ENCODE assay signal across 24 cellular contexts in the genomic region with DNA sequence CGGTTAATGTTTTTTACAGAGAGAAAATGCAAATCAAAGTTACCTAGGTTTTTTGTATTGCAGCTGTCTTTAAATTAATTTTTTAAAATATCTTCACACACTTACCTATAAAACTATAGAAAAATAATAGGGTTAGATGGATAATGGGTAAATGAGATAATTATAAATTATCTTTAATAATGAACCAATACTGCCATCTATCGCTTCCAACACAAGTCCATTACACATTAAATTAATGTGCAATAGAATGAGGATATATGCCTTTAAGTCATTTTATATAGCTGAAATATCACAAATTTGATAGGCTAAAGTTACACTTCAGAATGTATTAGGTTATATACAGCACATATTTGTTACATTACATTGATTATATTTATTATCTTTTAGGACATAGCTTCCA.
DNase-seq lines count a peak whose midpoint lies in the region; ATAC-seq, FAIRE-seq and TF ChIP-seq lines count a peak whose summit lies in the region.
"Had no signal": no experiment of that assay in that cellular context is flagged by ENCODE, and none has a peak within 500 bp of the region (broad histone marks: within the 10 kb centered on the region; RNA-seq: fewer than 3 reads in every experiment).

No MANE protein-coding gene starts in this region.

- intact Hi-C loops in activated CD4-positive, alpha-beta T cell treated with anti-CD3 and anti-CD28 coated beads, Interleukin-2, amount 10 ng/mL, durations not matched to agents 24 days and 14 days (cut with micrococcal nuclease): no loop called here

- H3K4me1 ChIP-seq in OCI-LY3 (ENCODE audit: low read length): no peaks in the 10 kb centered on the region

- H3K4me3 ChIP-seq in OCI-LY3 (ENCODE audit: low read length): no peak overlapping the region
- H3K4me3 ChIP-seq: MG63, SK-N-MC had no signal

- H3K4me3 Mint-ChIP-seq in chondrocyte (ENCODE audit: unreplicated experiment): no peak overlapping the region
- no peak overlapping the region for H3K4me3 Mint-ChIP-seq in natural killer cell treated with Interleukin-12 subunit alpha and Interleukin-12 subunit beta and Interleukin-15 and Interleukin-18, amount 100 ng/mL, for 72 hours
- no peak overlapping the region for H3K4me3 Mint-ChIP-seq in activated CD4-positive, alpha-beta T cell treated with anti-CD3 and anti-CD28 coated beads, Interleukin-2, amount 10 ng/mL, durations not matched to agents 24 days and 14 days
- H3K4me3 Mint-ChIP-seq: CD8-positive, alpha-beta memory T cell; T-cell had no signal

- no peak overlapping the region for H2AFZ ChIP-seq in OCI-LY3 (ENCODE audit: low read depth, low read length)

- H3K27me3 ChIP-seq in OCI-LY3 (ENCODE audit: low read depth, low read length): no peaks in the 10 kb centered on the region
- H3K27me3 ChIP-seq: MG63 had no signal

- TF ChIP-seq CTCF in C4-2B (conservative IDR thresholded peaks at IDR 0.05): peak; percentile 56
- peak; percentile 29; the same call in 1 of the 2 replicates for TF ChIP-seq CTCF in OCI-LY3 (IDR thresholded peaks at IDR 0.05; ENCODE audit: low read depth, low read length)
- peak; percentile 65 for TF ChIP-seq CTCF in chondrocyte (IDR thresholded peaks at IDR 0.05)

- H3K4me1 Mint-ChIP-seq in chondrocyte (ENCODE audit: low read depth): no peaks in the 10 kb centered on the region
- H3K4me1 Mint-ChIP-seq in natural killer cell treated with Interleukin-12 subunit alpha and Interleukin-12 subunit beta and Interleukin-15 and Interleukin-18, amount 100 ng/mL, for 72 hours (ENCODE audit: low read depth in 2 of 2): no peaks in the 10 kb centered on the region
- no peaks in the 10 kb centered on the region for H3K4me1 Mint-ChIP-seq in activated CD4-positive, alpha-beta T cell treated with anti-CD3 and anti-CD28 coated beads, Interleukin-2, amount 10 ng/mL, durations not matched to agents 24 days and 14 days
- H3K4me1 Mint-ChIP-seq: CD8-positive, alpha-beta memory T cell; T-cell had no signal

- no peaks in the 10 kb centered on the region for H3K36me3 Mint-ChIP-seq in chondrocyte (ENCODE audit: low read depth)
- no peaks in the 10 kb centered on the region for H3K36me3 Mint-ChIP-seq in natural killer cell treated with Interleukin-12 subunit alpha and Interleukin-12 subunit beta and Interleukin-15 and Interleukin-18, amount 100 ng/mL, for 72 hours
- H3K36me3 Mint-ChIP-seq in activated CD4-positive, alpha-beta T cell treated with anti-CD3 and anti-CD28 coated beads, Interleukin-2, amount 10 ng/mL, durations not matched to agents 24 days and 14 days (ENCODE audit: low read depth): no peaks in the 10 kb centered on the region
- H3K36me3 Mint-ChIP-seq: CD8-positive, alpha-beta memory T cell; T-cell had no signal

- peaks cover 9% of the 10 kb centered on the region for H3K9me3 Mint-ChIP-seq in chondrocyte (ENCODE audit: low read depth)
- H3K9me3 Mint-ChIP-seq in natural killer cell treated with Interleukin-12 subunit alpha and Interleukin-12 subunit beta and Interleukin-15 and Interleukin-18, amount 100 ng/mL, for 72 hours: peaks cover 3% of the 10 kb centered on the region
- H3K9me3 Mint-ChIP-seq in activated CD4-positive, alpha-beta T cell treated with anti-CD3 and anti-CD28 coated beads, Interleukin-2, amount 10 ng/mL, durations not matched to agents 24 days and 14 days: no peaks in the 10 kb centered on the region

- H3K9ac ChIP-seq in OCI-LY3 (ENCODE audit: low read length): no peak overlapping the region
- H3K9ac ChIP-seq: KMS-11 had no signal

- H3K27ac ChIP-seq in C4-2B: no peak overlapping the region
- no peak overlapping the region for H3K27ac ChIP-seq in OCI-LY3 (ENCODE audit: low read length)
- H3K27ac ChIP-seq: KMS-11, SK-N-MC had no signal

- no peaks in the 10 kb centered on the region for H3K79me2 ChIP-seq in OCI-LY3 (ENCODE audit: low read length)

- H3K36me3 ChIP-seq in OCI-LY3 (replicated peaks; ENCODE audit: low read depth, low read length): no peaks in the 10 kb centered on the region
- H3K36me3 ChIP-seq: MG63 had no signal

- no peak for ATAC-seq in natural killer cell treated with Interleukin-12 subunit alpha and Interleukin-12 subunit beta and Interleukin-15 and Interleukin-18, amount 100 ng/mL, for 72 hours
- ATAC-seq: T-cell had no signal

- peak overlapping the region; percentile 30; the same call in 1 of the 2 replicates for H3K4me2 ChIP-seq in OCI-LY3 (ENCODE audit: low read length)
- H3K4me2 ChIP-seq: KMS-11 had no signal

- no peaks in the 10 kb centered on the region for H3K9me3 ChIP-seq in OCI-LY3 (ENCODE audit: insufficient read depth, low read length)
- H3K9me3 ChIP-seq: MG63 had no signal

- no peaks in the 10 kb centered on the region for H3K27me3 Mint-ChIP-seq in chondrocyte (ENCODE audit: low read depth)
- no peaks in the 10 kb centered on the region for H3K27me3 Mint-ChIP-seq in natural killer cell treated with Interleukin-12 subunit alpha and Interleukin-12 subunit beta and Interleukin-15 and Interleukin-18, amount 100 ng/mL, for 72 hours
- H3K27me3 Mint-ChIP-seq in activated CD4-positive, alpha-beta T cell treated with anti-CD3 and anti-CD28 coated beads, Interleukin-2, amount 10 ng/mL, durations not matched to agents 24 days and 14 days: no peaks in the 10 kb centered on the region
- H3K27me3 Mint-ChIP-seq: CD8-positive, alpha-beta memory T cell; T-cell had no signal

- H3K27ac Mint-ChIP-seq in chondrocyte (ENCODE audit: unreplicated experiment): no peak overlapping the region
- no peak overlapping the region for H3K27ac Mint-ChIP-seq in natural killer cell treated with Interleukin-12 subunit alpha and Interleukin-12 subunit beta and Interleukin-15 and Interleukin-18, amount 100 ng/mL, for 72 hours
- no peak overlapping the region for H3K27ac Mint-ChIP-seq in activated CD4-positive, alpha-beta T cell treated with anti-CD3 and anti-CD28 coated beads, Interleukin-2, amount 10 ng/mL, durations not matched to agents 24 days and 14 days
- H3K27ac Mint-ChIP-seq: CD8-positive, alpha-beta memory T cell; T-cell had no signal

- DNase-seq in chondrocyte (ENCODE audit: low spot score): no peak
- no peak for DNase-seq in natural killer cell treated with Interleukin-12 subunit alpha and Interleukin-12 subunit beta and Interleukin-15 and Interleukin-18, amount 100 ng/mL, for 72 hours (ENCODE audit: low spot score)
- no peak for DNase-seq in activated CD4-positive, alpha-beta T cell treated with anti-CD3 and anti-CD28 coated beads, Interleukin-2, amount 10 ng/mL, durations not matched to agents 24 days and 14 days
- DNase-seq in LoVo (ENCODE audit: low spot score): no peak
- DNase-seq: C1 segment of cervical spinal cord; Calu3; CD8-positive, alpha-beta memory T cell; DMS153; GF-D8; IMR-90; MG63; NCI-H1048; NCI-H1417 treated with DMSO at 0.1 percent for 48 hours; NCI-H187; NCI-H69; OCI-M1; SHP77; T-cell had no signal

- no peaks in the 10 kb centered on the region for H4K20me1 ChIP-seq in OCI-LY3 (ENCODE audit: insufficient read depth, low read length)

- FAIRE-seq in A204.1 (lab: Jason Lieb, UNC): peak; percentile 87
- FAIRE-seq: H1 had no signal
